14 cellular contexts compared by ENCODE assay signal in genomic region chr12:104738371-104738710, GRCh38.
DNase-seq lines count a peak whose midpoint lies in the region; ATAC-seq and TF ChIP-seq lines count a peak whose summit lies in the region.
"Had no signal": no experiment of that assay in that cellular context is flagged by ENCODE, and none has a peak within 500 bp of the region (broad histone marks: within the 10 kb centered on the region; RNA-seq: fewer than 3 reads in every experiment).

No MANE protein-coding gene starts in this region.

- POLR2A ChIA-PET in activated CD4-positive, alpha-beta T cell treated with anti-CD3 and anti-CD28 coated beads, Interleukin-2, amount 10 ng/mL, durations not matched to agents 7 days and 5 days (lab: Charles Lee), result no interaction called here

- 77 to 82% methylated on average over 6 of the region's 6 CpGs for WGBS in body of pancreas, 2 donors

- no peaks in the 10 kb centered on the region for H3K9me3 Mint-ChIP-seq in activated CD4-positive, alpha-beta T cell treated with anti-CD3 and anti-CD28 coated beads, Interleukin-2, amount 10 ng/mL, durations not matched to agents 7 days and 5 days
- H3K9me3 Mint-ChIP-seq in stimulated activated effector memory CD8-positive, alpha-beta T cell treated with anti-CD3 and anti-CD28 coated beads, Interleukin-12 subunit alpha, Interleukin-12 subunit beta, amount 100 ng/mL, for 72 hours, result no peaks in the 10 kb centered on the region

- no peak for DNase-seq in activated CD4-positive, alpha-beta T cell treated with anti-CD3 and anti-CD28 coated beads, Interleukin-2, amount 10 ng/mL, durations not matched to agents 7 days and 5 days
- no peak for DNase-seq in activated CD4-positive, alpha-beta T cell treated with anti-CD3 and anti-CD28 coated beads, Interleukin-2, amount 50 U/mL, for 48 hours
- DNase-seq in NCI-H526 treated with DMSO at 0.1 percent for 48 hours (lab: John Stamatoyannopoulos, UW) (peak; percentile 22), foreskin keratinocyte (peak; percentile 57 to 75), A172 (ENCODE audit: low spot score) (no peak), HCEC 1CT (no peak), body of pancreas (no peak)
- no peak for DNase-seq in stimulated activated effector memory CD8-positive, alpha-beta T cell treated with anti-CD3 and anti-CD28 coated beads, Interleukin-12 subunit alpha, Interleukin-12 subunit beta, amount 100 ng/mL, for 72 hours (ENCODE audit: low spot score in 2 of 2)
- DNase-seq: activated CD8-positive, alpha-beta memory T cell treated with anti-CD3 and anti-CD28 coated beads for 24 hours; amniotic stem cell; Kasumi-1; NCI-H69; stomach had no signal

- peaks cover 91% of the 10 kb centered on the region for H3K4me1 Mint-ChIP-seq in activated CD4-positive, alpha-beta T cell treated with anti-CD3 and anti-CD28 coated beads, Interleukin-2, amount 10 ng/mL, durations not matched to agents 7 days and 5 days
- peaks cover 81% of the 10 kb centered on the region for H3K4me1 Mint-ChIP-seq in stimulated activated effector memory CD8-positive, alpha-beta T cell treated with anti-CD3 and anti-CD28 coated beads, Interleukin-12 subunit alpha, Interleukin-12 subunit beta, amount 100 ng/mL, for 72 hours

- peak overlapping the region; percentile 79 for H3K27ac Mint-ChIP-seq in activated CD4-positive, alpha-beta T cell treated with anti-CD3 and anti-CD28 coated beads, Interleukin-2, amount 10 ng/mL, durations not matched to agents 7 days and 5 days
- H3K27ac Mint-ChIP-seq in stimulated activated effector memory CD8-positive, alpha-beta T cell treated with anti-CD3 and anti-CD28 coated beads, Interleukin-12 subunit alpha, Interleukin-12 subunit beta, amount 100 ng/mL, for 72 hours, result peak overlapping the region; percentile 92

- intact Hi-C loops in body of pancreas (cut with DNase I), result no loop called here

- no peaks in the 10 kb centered on the region for H3K27me3 ChIP-seq in foreskin keratinocyte
- H3K27me3 ChIP-seq in body of pancreas, result no peaks in the 10 kb centered on the region
- H3K27me3 ChIP-seq: stomach had no signal

- H3K27me3 Mint-ChIP-seq in activated CD4-positive, alpha-beta T cell treated with anti-CD3 and anti-CD28 coated beads, Interleukin-2, amount 10 ng/mL, durations not matched to agents 7 days and 5 days, result no peaks in the 10 kb centered on the region

- TF ChIP-seq CTCF in foreskin keratinocyte (conservative IDR thresholded peaks at IDR 0.05) (no peak), body of pancreas (IDR thresholded peaks at IDR 0.05) (no peak)

- no peaks in the 10 kb centered on the region for H3K9me3 ChIP-seq in body of pancreas
- H3K9me3 ChIP-seq: stomach had no signal

- H3K4me1 ChIP-seq in foreskin keratinocyte (peaks cover 7% of the 10 kb centered on the region), body of pancreas (no peaks in the 10 kb centered on the region)

- ATAC-seq in foreskin keratinocyte (peak; percentile 75), body of pancreas (no peak)
- no peak for ATAC-seq in stimulated activated effector memory CD8-positive, alpha-beta T cell treated with anti-CD3 and anti-CD28 coated beads, Interleukin-12 subunit alpha, Interleukin-12 subunit beta, amount 100 ng/mL, for 72 hours
- ATAC-seq: SK-N-SH treated with all-trans-retinoic acid at 6 μM for 48 hours had no signal

- no peaks in the 10 kb centered on the region for H3K36me3 ChIP-seq in body of pancreas (replicated peaks in 1 of 2; ENCODE audit: insufficient read depth in 1 of 2, low read depth in 2 of 2)
- H3K36me3 ChIP-seq: stomach had no signal

- no peak overlapping the region for H3K4me3 ChIP-seq in body of pancreas
- H3K4me3 ChIP-seq: stomach had no signal

- peaks cover 4% of the 10 kb centered on the region for H3K36me3 Mint-ChIP-seq in activated CD4-positive, alpha-beta T cell treated with anti-CD3 and anti-CD28 coated beads, Interleukin-2, amount 10 ng/mL, durations not matched to agents 7 days and 5 days (ENCODE audit: low read depth)
- peaks cover 13% of the 10 kb centered on the region for H3K36me3 Mint-ChIP-seq in stimulated activated effector memory CD8-positive, alpha-beta T cell treated with anti-CD3 and anti-CD28 coated beads, Interleukin-12 subunit alpha, Interleukin-12 subunit beta, amount 100 ng/mL, for 72 hours

- H3K27ac ChIP-seq in foreskin keratinocyte (no peak overlapping the region), body of pancreas (no peak overlapping the region)
- H3K27ac ChIP-seq: stomach had no signal

- H3K4me3 Mint-ChIP-seq in activated CD4-positive, alpha-beta T cell treated with anti-CD3 and anti-CD28 coated beads, Interleukin-2, amount 10 ng/mL, durations not matched to agents 7 days and 5 days, result no peak overlapping the region
- peak overlapping the region; percentile 66 for H3K4me3 Mint-ChIP-seq in stimulated activated effector memory CD8-positive, alpha-beta T cell treated with anti-CD3 and anti-CD28 coated beads, Interleukin-12 subunit alpha, Interleukin-12 subunit beta, amount 100 ng/mL, for 72 hours

- CTCF ChIA-PET in activated CD4-positive, alpha-beta T cell treated with anti-CD3 and anti-CD28 coated beads, Interleukin-2, amount 10 ng/mL, durations not matched to agents 7 days and 5 days (lab: Charles Lee), result interaction anchor here (1.0 to 1.3 kb wide), 2 partner anchors 9 to 40 kb away, joined by 3 read pairs; no protein-coding TSS in a partner anchor

- TF ChIP-seq POLR2A in body of pancreas (IDR thresholded peaks at IDR 0.05), result no peak

Comparison
In these comparisons a context has a peak if more than half of its experiments do, and no peak if none do; other contexts are left out.
1. DNase-seq: peak in NCI-H526 treated with DMSO at 0.1 percent for 48 hours (single experiment) and foreskin keratinocyte (2 of 2); none in activated CD4-positive, alpha-beta T cell treated with anti-CD3 and anti-CD28 coated beads, Interleukin-2, amount 10 ng/mL, durations not matched to agents 7 days and 5 days (single experiment), activated CD4-positive, alpha-beta T cell treated with anti-CD3 and anti-CD28 coated beads, Interleukin-2, amount 50 U/mL, for 48 hours (0 of 2), stimulated activated effector memory CD8-positive, alpha-beta T cell treated with anti-CD3 and anti-CD28 coated beads, Interleukin-12 subunit alpha, Interleukin-12 subunit beta, amount 100 ng/mL, for 72 hours (0 of 2), A172 (single experiment), HCEC 1CT (single experiment) and body of pancreas (0 of 4).